Comparison of ENCODE assay signal across 11 cellular contexts in genomic region chr6:137921823-137922222, GRCh38. TPM values are rescaled to one million over a fixed set of nuclear protein-coding genes. Genes with fewer than 3 reads are reported as not detected.
A peak's percentile ranks its signal among the peaks of the same experiment; 100 is the strongest.
DNase-seq lines count a peak whose midpoint lies in the region; ATAC-seq and TF ChIP-seq lines count a peak whose summit lies in the region.
"Had no signal": no experiment of that assay in that cellular context is flagged by ENCODE, and none has a peak within 500 bp of the region (broad histone marks: within the 10 kb centered on the region; RNA-seq: fewer than 3 reads in every experiment).

No MANE protein-coding gene starts in this region.

- H3K4me3 ChIP-seq in GM12865 (ENCODE audit: low read depth, low read length) (no peak overlapping the region), mesenchymal stem cell (ENCODE audit: insufficient read depth in 1 of 2, low read depth in 1 of 2, low read length in 2 of 2) (no peak overlapping the region)
- H3K4me3 ChIP-seq: hepatocyte, SJCRH30 had no signal

- H3K36me3 ChIP-seq in mesenchymal stem cell (ENCODE audit: control insufficient read depth in 1 of 2, insufficient read depth in 2 of 2, low read depth in 1 of 2, low read length in 2 of 2), result no peaks in the 10 kb centered on the region
- H3K36me3 ChIP-seq: SJCRH30 had no signal

- H3K4me2 ChIP-seq in mesenchymal stem cell (ENCODE audit: low read length, poor library complexity, severe bottlenecking), result no peak overlapping the region
- H3K4me2 ChIP-seq: hepatocyte had no signal

- H2BK15ac ChIP-seq in mesenchymal stem cell (ENCODE audit: low read depth, poor library complexity, severe bottlenecking), result no peak overlapping the region

- DNase-seq in GM12865 (ENCODE audit: low read depth), result peak; percentile 66
- no peak for DNase-seq in foreskin keratinocyte
- no peak for DNase-seq in NCI-H2107 treated with DMSO at 0.1 percent for 48 hours (lab: John Stamatoyannopoulos, UW; ENCODE audit: unreplicated experiment)
- DNase-seq in head of caudate nucleus, result no peak
- DNase-seq in mesenchymal stem cell, result no peak
- DNase-seq: NCI-H1694 treated with DMSO at 0.1 percent for 48 hours, SJCRH30 had no signal

- H3K9me3 ChIP-seq in mesenchymal stem cell (ENCODE audit: control insufficient read depth, low read length), result no peaks in the 10 kb centered on the region
- H3K9me3 ChIP-seq: SJCRH30 had no signal

- ATAC-seq in GM19397 (IDR thresholded peaks at IDR 0.05; ENCODE audit: unreplicated experiment), result peak; percentile 45
- peak; percentile 41 for ATAC-seq in HG03565 (IDR thresholded peaks at IDR 0.05; ENCODE audit: unreplicated experiment)
- ATAC-seq in foreskin keratinocyte, result no peak
- ATAC-seq in GM18867 (IDR thresholded peaks at IDR 0.05; ENCODE audit: unreplicated experiment), result no peak

- no peak overlapping the region for H3K18ac ChIP-seq in mesenchymal stem cell (ENCODE audit: low read depth in 1 of 2, low read length in 2 of 2)

- no peak overlapping the region for H2AK5ac ChIP-seq in mesenchymal stem cell (ENCODE audit: low read length, severe bottlenecking)

- no peak overlapping the region for H2AFZ ChIP-seq in mesenchymal stem cell (ENCODE audit: low read depth, low read length)
- H2AFZ ChIP-seq: hepatocyte had no signal

- no peak overlapping the region for H2BK120ac ChIP-seq in mesenchymal stem cell (ENCODE audit: low read depth, low read length)

- intact Hi-C loops in head of caudate nucleus (cut with DNase I), result no loop called here

- H3K9ac ChIP-seq in mesenchymal stem cell (ENCODE audit: low read length), result no peak overlapping the region

- TF ChIP-seq CTCF in GM12865 (IDR thresholded peaks at IDR 0.05; ENCODE audit: insufficient read depth, low read depth, low read length, missing control alignments) (no peak), foreskin keratinocyte (conservative IDR thresholded peaks at IDR 0.05) (peak; percentile 34)

- WGBS in mesenchymal stem cell, result 89% methylated on average over 5 of the region's 5 CpGs

- H2BK5ac ChIP-seq in mesenchymal stem cell (ENCODE audit: low read depth, low read length, poor library complexity, severe bottlenecking), result no peak overlapping the region

- H3K4ac ChIP-seq in mesenchymal stem cell (ENCODE audit: low read depth in 1 of 2, low read length in 2 of 2), result no peak overlapping the region

- H3K23ac ChIP-seq in mesenchymal stem cell (ENCODE audit: low read length in 2 of 2), result no peak overlapping the region

- H4K91ac ChIP-seq in mesenchymal stem cell (ENCODE audit: low read length), result no peak overlapping the region

- H4K8ac ChIP-seq in mesenchymal stem cell (ENCODE audit: low read length), result no peak overlapping the region

- H3K14ac ChIP-seq in mesenchymal stem cell (ENCODE audit: low read length in 2 of 2), result no peak overlapping the region

- H3K27ac ChIP-seq in foreskin keratinocyte, result no peak overlapping the region
- H3K27ac ChIP-seq in mesenchymal stem cell (ENCODE audit: low read length, poor library complexity, severe bottlenecking), result no peak overlapping the region
- H3K27ac ChIP-seq: hepatocyte, SJCRH30 had no signal

- H3K79me1 ChIP-seq in mesenchymal stem cell (replicated peaks; ENCODE audit: low read length, poor library complexity, severe bottlenecking), result no peaks in the 10 kb centered on the region

- no peak overlapping the region for H2BK12ac ChIP-seq in mesenchymal stem cell (ENCODE audit: low read length in 2 of 2)

- no peaks in the 10 kb centered on the region for H3K27me3 ChIP-seq in foreskin keratinocyte
- no peaks in the 10 kb centered on the region for H3K27me3 ChIP-seq in mesenchymal stem cell (ENCODE audit: control insufficient read depth in 1 of 2, insufficient read depth in 1 of 2, low read length in 2 of 2)
- H3K27me3 ChIP-seq: hepatocyte, SJCRH30 had no signal

- H3K4me1 ChIP-seq in foreskin keratinocyte (peaks cover 12% of the 10 kb centered on the region), mesenchymal stem cell (ENCODE audit: control insufficient read depth, insufficient read depth, low read depth, low read length) (peaks cover 6% of the 10 kb centered on the region)

RNA-seq across cellular contexts. Expression of gene TNFAIP3, which starts 54.8 kb away (rescaled TPM):
- 70.7 and 92.9 TPM in 2 replicates for total RNA-seq in foreskin keratinocyte
- polyA plus RNA-seq in foreskin keratinocyte, result 24.8 and 27.1 TPM in 2 replicates
- 8.2 TPM for polyA plus RNA-seq in mesenchymal stem cell (2013, experiment 1 of 2)
- 7.2 TPM for polyA plus RNA-seq in mesenchymal stem cell (2013, experiment 2 of 2)

Comparison
In these comparisons a context has a peak if more than half of its experiments do, and no peak if none do; other contexts are left out.
1. ATAC-seq: peak in GM19397 (single experiment) and HG03565 (single experiment); none in foreskin keratinocyte (single experiment) and GM18867 (single experiment).